In genomic region chr17:61065263-61065773, GRCh38 we compare ENCODE assay signal across 13 cellular contexts.
DNase-seq lines count a peak whose midpoint lies in the region; ATAC-seq lines count a peak whose summit lies in the region.
"Had no signal": no experiment of that assay in that cellular context is flagged by ENCODE, and none has a peak within 500 bp of the region (broad histone marks: within the 10 kb centered on the region; RNA-seq: fewer than 3 reads in every experiment).

No MANE protein-coding gene starts in this region.

- no peaks in the 10 kb centered on the region for H3K27me3 Mint-ChIP-seq in activated T-cell treated with anti-CD3 and anti-CD28 coated beads, Interleukin-2, amount 50 U/mL, for 72 hours (ENCODE audit: low read depth)

- H3K4me3 ChIP-seq in iPS-18a (ENCODE audit: low read length): peak overlapping the region; percentile 24
- H3K4me3 ChIP-seq: testis had no signal

- peak overlapping the region in 1 of 2 donors; percentile 59 for H3K4me3 Mint-ChIP-seq in activated T-cell treated with anti-CD3 and anti-CD28 coated beads, Interleukin-2, amount 50 U/mL, for 72 hours
- H3K4me3 Mint-ChIP-seq: activated T-cell treated with anti-CD3 and anti-CD28 coated beads, Interleukin-2, amount 50 U/mL, for 4 hours had no signal

- peak overlapping the region; percentile 79 for H3K27ac Mint-ChIP-seq in activated T-cell treated with anti-CD3 and anti-CD28 coated beads, Interleukin-2, amount 50 U/mL, for 72 hours

- no peak overlapping the region for H3K9ac ChIP-seq in iPS-18a (ENCODE audit: low read length)

- no peak for DNase-seq in activated T-cell treated with anti-CD3 and anti-CD28 coated beads, Interleukin-2, amount 50 U/mL, for 72 hours
- DNase-seq in activated T-cell treated with anti-CD3 and anti-CD28 coated beads for 4 hours (no peak), SK-MEL-5 (ENCODE audit: low read depth, low spot score) (peak; percentile 32), stromal cell of bone marrow (ENCODE audit: low read depth) (peak; percentile 28)
- no peak for DNase-seq in stimulated activated CD4-positive, alpha-beta T cell treated with anti-CD3 and anti-CD28 coated beads, Interleukin-2, amount 100 ng/mL, for 24 hours
- DNase-seq: activated T-cell treated with anti-CD3 and anti-CD28 coated beads, Interleukin-2, amount 50 U/mL, for 4 hours; left cardiac atrium; NCI-H2107; testis had no signal

- H3K4me1 Mint-ChIP-seq in activated T-cell treated with anti-CD3 and anti-CD28 coated beads, Interleukin-2, amount 50 U/mL, for 72 hours (ENCODE audit: low read depth): no peaks in the 10 kb centered on the region

- H3K4me1 ChIP-seq in iPS-18a (ENCODE audit: control insufficient read depth, low read depth, low read length): peaks cover 15% of the 10 kb centered on the region

- in situ Hi-C loops in SK-MEL-5 (cut with HindIII; ENCODE audit: low pct_unique_long_range_greater_than_20kb, low sequenced_read_pairs): no loop called here

- H3K27ac ChIP-seq in iPS-18a (ENCODE audit: low read length): no peak overlapping the region
- H3K27ac ChIP-seq: HL-60, testis had no signal

- H3K9me3 ChIP-seq in iPS-18a (ENCODE audit: control insufficient read depth, low read depth, low read length): no peaks in the 10 kb centered on the region
- H3K9me3 ChIP-seq: testis had no signal

- ATAC-seq in activated T-cell treated with anti-CD3 and anti-CD28 coated beads, Interleukin-2, amount 50 U/mL, for 72 hours (replicated peaks in 1 of 2): no peak
- ATAC-seq in GM18870 (IDR thresholded peaks at IDR 0.05; ENCODE audit: unreplicated experiment): no peak
- ATAC-seq in GM21529 (IDR thresholded peaks at IDR 0.05; ENCODE audit: unreplicated experiment): no peak
- ATAC-seq: activated T-cell treated with anti-CD3 and anti-CD28 coated beads, Interleukin-2, amount 50 U/mL, for 4 hours had no signal

- no peaks in the 10 kb centered on the region for H3K36me3 ChIP-seq in iPS-18a (ENCODE audit: control insufficient read depth, low read depth, low read length)

- peaks cover 0 to 6% of the 10 kb centered on the region in 2 donors for H3K9me3 Mint-ChIP-seq in activated T-cell treated with anti-CD3 and anti-CD28 coated beads, Interleukin-2, amount 50 U/mL, for 72 hours
- H3K9me3 Mint-ChIP-seq: activated T-cell treated with anti-CD3 and anti-CD28 coated beads, Interleukin-2, amount 50 U/mL, for 4 hours had no signal

- no peaks in the 10 kb centered on the region for H3K27me3 ChIP-seq in iPS-18a (ENCODE audit: control insufficient read depth, insufficient read depth, low read length)
- H3K27me3 ChIP-seq: testis had no signal

- H3K36me3 Mint-ChIP-seq in activated T-cell treated with anti-CD3 and anti-CD28 coated beads, Interleukin-2, amount 50 U/mL, for 72 hours (ENCODE audit: insufficient read depth in 2 of 2): peaks cover 0 to 3% of the 10 kb centered on the region in 2 donors

Comparison
In these comparisons a context has a peak if more than half of its experiments do, and no peak if none do; other contexts are left out.
1. DNase-seq: peak in SK-MEL-5 (single experiment) and stromal cell of bone marrow (single experiment); none in activated T-cell treated with anti-CD3 and anti-CD28 coated beads, Interleukin-2, amount 50 U/mL, for 72 hours (0 of 2), activated T-cell treated with anti-CD3 and anti-CD28 coated beads for 4 hours (single experiment) and stimulated activated CD4-positive, alpha-beta T cell treated with anti-CD3 and anti-CD28 coated beads, Interleukin-2, amount 100 ng/mL, for 24 hours (0 of 2).